In genomic region chr2:161308178-161308955, GRCh38 we compare ENCODE assay signal across 8 cellular contexts. TPM values are rescaled to one million over a fixed set of nuclear protein-coding genes. Genes with fewer than 3 reads are reported as not detected.
DNase-seq lines count a peak whose midpoint lies in the region; ATAC-seq lines count a peak whose summit lies in the region.

Gene PSMD14 (plus strand): TSS chr2:161308425. CDS start chr2:161318826, 10,401 bp downstream.

- no peaks in the 10 kb centered on the region for H3K36me3 ChIP-seq in CD8-positive, alpha-beta memory T cell (ENCODE audit: insufficient read depth, low read length)
- no peaks in the 10 kb centered on the region for H3K36me3 ChIP-seq in effector memory CD4-positive, alpha-beta T cell (ENCODE audit: control insufficient read depth, insufficient read depth, low read length)

- CTCF ChIA-PET in CD8-positive, alpha-beta memory T cell (lab: Charles Lee): no interaction called here
- CTCF ChIA-PET in activated CD8-positive, alpha-beta memory T cell treated with anti-CD3 and anti-CD28 coated beads for 36 hours (lab: Charles Lee): interaction anchor here (0.7 kb wide), 1 partner anchor 761 kb away, joined by 3 read pairs; no protein-coding TSS in a partner anchor

- H3K4me1 Mint-ChIP-seq in CD8-positive, alpha-beta memory T cell: peaks cover 33 to 57% (median 56%) of the 10 kb centered on the region in 3 donors
- H3K4me1 Mint-ChIP-seq in memory B cell: peaks cover 18% of the 10 kb centered on the region

- POLR2A ChIA-PET in CD8-positive, alpha-beta memory T cell (lab: Charles Lee): interaction anchor here (1.3 kb wide), 1 partner anchor 1596 kb away, joined by 3 read pairs; the partner anchor contains the start of gene MARCHF7
- POLR2A ChIA-PET in activated CD8-positive, alpha-beta memory T cell treated with anti-CD3 and anti-CD28 coated beads for 36 hours (lab: Charles Lee): interaction anchor here (0.6 to 1.0 kb wide), 4 partner anchors 58 to 1388 kb away, joined by 4 to 6 read pairs (median 4); partner anchors contain the start of gene RBMS1

- H3K9me3 Mint-ChIP-seq in CD8-positive, alpha-beta memory T cell: peaks cover 0 to 9% (median 4%) of the 10 kb centered on the region in 5 donors
- H3K9me3 Mint-ChIP-seq in memory B cell: no peaks in the 10 kb centered on the region

- no peaks in the 10 kb centered on the region for H3K27me3 ChIP-seq in CD8-positive, alpha-beta memory T cell (ENCODE audit: insufficient read depth, low read length, poor library complexity, severe bottlenecking)
- H3K27me3 ChIP-seq in effector memory CD4-positive, alpha-beta T cell (replicated peaks; ENCODE audit: control insufficient read depth, insufficient read depth, low read length, poor library complexity, severe bottlenecking): no peaks in the 10 kb centered on the region

- peak within 1 kb of the TSS; percentile 90 to 100 (median 96) for H3K4me3 Mint-ChIP-seq in CD8-positive, alpha-beta memory T cell
- H3K4me3 Mint-ChIP-seq in memory B cell: peak within 1 kb of the TSS; percentile 95

- ATAC-seq in GM19468 (IDR thresholded peaks at IDR 0.05; ENCODE audit: extremely low read depth, unreplicated experiment) (peak; percentile 98), memory B cell (ENCODE audit: low read depth) (peak; percentile 88)

- H3K27ac ChIP-seq in CD8-positive, alpha-beta memory T cell (ENCODE audit: low read depth, low read length): peak within 1 kb of the TSS; percentile 83
- peak within 1 kb of the TSS; percentile 80 for H3K27ac ChIP-seq in effector memory CD4-positive, alpha-beta T cell (ENCODE audit: insufficient read depth, low read length, poor library complexity, severe bottlenecking)

- H3K27me3 Mint-ChIP-seq in CD8-positive, alpha-beta memory T cell: peaks cover 0 to 1% of the 10 kb centered on the region in 2 donors
- H3K27me3 Mint-ChIP-seq in memory B cell: no peaks in the 10 kb centered on the region

- peaks cover 5 to 19% (median 7%) of the 10 kb centered on the region in 3 donors for H3K36me3 Mint-ChIP-seq in CD8-positive, alpha-beta memory T cell
- peaks cover 2% of the 10 kb centered on the region for H3K36me3 Mint-ChIP-seq in memory B cell

- H3K9me3 ChIP-seq in CD8-positive, alpha-beta memory T cell (ENCODE audit: low read length): no peaks in the 10 kb centered on the region
- no peaks in the 10 kb centered on the region for H3K9me3 ChIP-seq in effector memory CD4-positive, alpha-beta T cell (ENCODE audit: control insufficient read depth, low read length)

- H3K4me3 ChIP-seq in CD8-positive, alpha-beta memory T cell (ENCODE audit: low read length): peak within 1 kb of the TSS; percentile 61
- peak within 1 kb of the TSS; percentile 81 for H3K4me3 ChIP-seq in effector memory CD4-positive, alpha-beta T cell (ENCODE audit: insufficient read depth, low read depth, low read length, poor library complexity, severe bottlenecking)

- H3K27ac Mint-ChIP-seq in CD8-positive, alpha-beta memory T cell: peak within 1 kb of the TSS; percentile 92 to 99 (median 97)
- H3K27ac Mint-ChIP-seq in memory B cell: peak within 1 kb of the TSS; percentile 95

- peaks cover 16% of the 10 kb centered on the region for H3K4me1 ChIP-seq in CD8-positive, alpha-beta memory T cell (ENCODE audit: insufficient read depth, low read length)
- peaks cover 6% of the 10 kb centered on the region for H3K4me1 ChIP-seq in effector memory CD4-positive, alpha-beta T cell (ENCODE audit: control insufficient read depth, insufficient read depth, low read length, poor library complexity, severe bottlenecking)

- peak; percentile 84 to 94 (median 87) for DNase-seq in CD8-positive, alpha-beta memory T cell
- DNase-seq in HS-5 (ENCODE audit: low read depth) (peak; percentile 85), memory B cell (ENCODE audit: low spot score in 2 of 2) (peak; percentile 74 to 78)
- DNase-seq in NK-92 treated with Interleukin-12 subunit alpha and Interleukin-12 subunit beta, amount 100 ng/mL, for 24 hours (lab: John Stamatoyannopoulos, UW): peak; percentile 94
- DNase-seq in effector memory CD4-positive, alpha-beta T cell: peak; percentile 80 to 87 (median 83)
- DNase-seq in stimulated activated CD8-positive, alpha-beta memory T cell treated with anti-CD3 and anti-CD28 coated beads, Interleukin-12 subunit alpha, Interleukin-12 subunit beta, amount 100 ng/mL, for 24 hours (ENCODE audit: extremely low read depth): peak; percentile 75

RNA-seq across cellular contexts. Expression of gene PSMD14, which starts in this region (rescaled TPM):
- total RNA-seq in CD8-positive, alpha-beta memory T cell: 100 to 1,000 TPM; 100 to 106 TPM
- polyA plus RNA-seq in CD8-positive, alpha-beta memory T cell: 53.8 TPM
- 100 to 1,000 TPM in 1 of 2 experiments, 10 to 100 TPM in 1; 99.1 to 105 TPM for total RNA-seq in activated CD8-positive, alpha-beta memory T cell treated with anti-CD3 and anti-CD28 coated beads for 36 hours

Comparison
In these comparisons a context has a peak if more than half of its experiments do, and no peak if none do; other contexts are left out.
1. Peak in every context shown above with its lines: DNase-seq, ATAC-seq, H3K4me3 ChIP-seq and H3K27ac ChIP-seq.